ENCODE assay signal across 5 cellular contexts in the genomic region with DNA sequence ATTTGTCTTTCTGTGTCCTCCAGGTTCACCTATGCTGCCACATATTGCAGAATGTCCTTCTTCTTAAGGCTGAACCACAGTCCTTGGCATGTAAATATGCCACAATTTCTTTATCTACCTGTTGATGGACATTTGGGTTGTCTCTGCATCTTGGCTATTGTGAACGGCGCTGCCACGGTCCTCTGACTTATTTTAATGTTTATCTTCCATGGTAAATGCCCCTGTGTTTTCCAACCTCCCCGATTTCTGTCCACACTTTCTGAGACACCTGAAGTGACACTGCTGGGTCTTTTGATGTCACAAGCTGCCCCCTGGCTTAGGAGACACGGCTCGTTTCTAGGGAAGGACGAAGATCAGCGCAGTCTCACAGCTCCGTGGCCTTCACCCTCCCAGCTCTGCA.
"Had no signal": no experiment of that assay in that cellular context is flagged by ENCODE, and none has a peak within 500 bp of the region (broad histone marks: within the 10 kb centered on the region; RNA-seq: fewer than 3 reads in every experiment).

No MANE protein-coding gene starts in this region.

- H3K27ac ChIP-seq: HL-60 had no signal

- ATAC-seq: K562 had no signal

- DNase-seq: IMR-90, KBM-7, KG1 had no signal

- H3K4me3 ChIP-seq: K562 had no signal
